8 cellular contexts compared by ENCODE assay signal in genomic region chrX:85003655-85004244, GRCh38. TPM values are rescaled to one million over a fixed set of nuclear protein-coding genes. Genes with fewer than 3 reads are reported as not detected.
DNase-seq lines count a peak whose midpoint lies in the region; ATAC-seq and TF ChIP-seq lines count a peak whose summit lies in the region.

APOOL (plus strand) TSS chrX:85003877; CDS start chrX:85003913, 36 bp downstream.

- H3K27me3 ChIP-seq in adipocyte (replicated peaks; ENCODE audit: control insufficient read depth, insufficient read depth, low read length) (no peaks in the 10 kb centered on the region), upper lobe of right lung (no peaks in the 10 kb centered on the region)

- peaks cover 5% of the 10 kb centered on the region for H3K4me1 ChIP-seq in adipocyte (ENCODE audit: control insufficient read depth, insufficient read depth, low read length)
- peaks cover 2% of the 10 kb centered on the region for H3K4me1 ChIP-seq in upper lobe of right lung

- peak within 1 kb of the TSS; percentile 77 for H3K27ac ChIP-seq in upper lobe of right lung

- intact Hi-C loops in left cardiac atrium (cut with DNase I) = no loop called here
- intact Hi-C loops in posterior vena cava (cut with DNase I) = no loop called here
- intact Hi-C loops in upper lobe of right lung (cut with DNase I) = no loop called here

- peak within 1 kb of the TSS; percentile 88 for H3K9ac ChIP-seq in adipocyte (ENCODE audit: low read length)

- H3K4me3 ChIP-seq in GM12865 (ENCODE audit: low read depth, low read length) (no peak within 1 kb of the TSS), adipocyte (ENCODE audit: low read length) (peak within 1 kb of the TSS; percentile 87), upper lobe of right lung (peak within 1 kb of the TSS; percentile 68)

- no peaks in the 10 kb centered on the region for H3K9me3 ChIP-seq in adipocyte (ENCODE audit: control insufficient read depth, low read length)
- H3K9me3 ChIP-seq in upper lobe of right lung = no peaks in the 10 kb centered on the region

- peak; percentile 97 for ATAC-seq in HG02759 (IDR thresholded peaks at IDR 0.05; ENCODE audit: unreplicated experiment)
- peak; percentile 99 to 100 for ATAC-seq in left cardiac atrium
- ATAC-seq in upper lobe of right lung = peak; percentile 100

- DNase-seq in GM12865 (ENCODE audit: low read depth) = peak; percentile 4
- peak; percentile 55 for DNase-seq in NCI-H1417 treated with DMSO at 0.1 percent for 48 hours (lab: John Stamatoyannopoulos, UW)
- peak; percentile 56 for DNase-seq in T follicular helper cell (ENCODE audit: low read depth)
- DNase-seq in adipocyte (ENCODE audit: low read depth) = peak; percentile 91
- peak; percentile 86 for DNase-seq in left cardiac atrium
- DNase-seq in posterior vena cava (ENCODE audit: low spot score) = peak; percentile 94
- DNase-seq in upper lobe of right lung = peak; percentile 90

- H3K36me3 ChIP-seq in adipocyte (ENCODE audit: control insufficient read depth, insufficient read depth, low read length, severe bottlenecking) (no peaks in the 10 kb centered on the region), upper lobe of right lung (no peaks in the 10 kb centered on the region)

- TF ChIP-seq CTCF in GM12865 (IDR thresholded peaks at IDR 0.05; ENCODE audit: insufficient read depth, low read depth, low read length, missing control alignments) (no peak), upper lobe of right lung (IDR thresholded peaks at IDR 0.05) (no peak)

RNA-seq across cellular contexts. Expression of gene APOOL, which starts in this region (rescaled TPM):
- total RNA-seq in left cardiac atrium (10 to 100 TPM; 34.3 to 41.8 TPM), posterior vena cava (10 to 100 TPM; 36.7 to 46.4 TPM), upper lobe of right lung (21.4 TPM)

Comparison
In these comparisons a context has a peak if more than half of its experiments do, and no peak if none do; other contexts are left out.
1. DNase-seq: peak in every context shown above with its lines; median percentile 94 in posterior vena cava; 91 in adipocyte; 90 in upper lobe of right lung; 86 in left cardiac atrium; 56 in T follicular helper cell; 55 in NCI-H1417 treated with DMSO at 0.1 percent for 48 hours; 4 in GM12865.